18 cellular contexts compared by ENCODE assay signal in genomic region chr22:22940961-22941605, GRCh38. TPM values are rescaled to one million over a fixed set of nuclear protein-coding genes. Genes with fewer than 3 reads are reported as not detected.
DNase-seq lines count a peak whose midpoint lies in the region; ATAC-seq and TF ChIP-seq lines count a peak whose summit lies in the region.
"Had no signal": no experiment of that assay in that cellular context is flagged by ENCODE, and none has a peak within 500 bp of the region (broad histone marks: within the 10 kb centered on the region; RNA-seq: fewer than 3 reads in every experiment).

No MANE protein-coding gene starts in this region.

- H3K4me3 ChIP-seq in left lung, result no peak overlapping the region
- no peak overlapping the region for H3K4me3 ChIP-seq in suprapubic skin

- WGBS in suprapubic skin, result 94% methylated on average over 3 of the region's 6 CpGs

- H3K9me3 ChIP-seq in left lung (no peaks in the 10 kb centered on the region), suprapubic skin (no peaks in the 10 kb centered on the region)

- H3K27me3 ChIP-seq in left lung (peaks cover 0 to 19% of the 10 kb centered on the region in 2 donors), suprapubic skin (peaks cover 6% of the 10 kb centered on the region)

- TF ChIP-seq CTCF in left lung (IDR thresholded peaks at IDR 0.05), result no peak
- TF ChIP-seq CTCF in suprapubic skin (IDR thresholded peaks at IDR 0.05), result no peak

- H3K4me1 ChIP-seq in left lung (no peaks in the 10 kb centered on the region), suprapubic skin (no peaks in the 10 kb centered on the region)

- TF ChIP-seq POLR2A in suprapubic skin (IDR thresholded peaks at IDR 0.05), result no peak

- H3K36me3 ChIP-seq in left lung (no peaks in the 10 kb centered on the region), suprapubic skin (no peaks in the 10 kb centered on the region)

- intact Hi-C loops in left lung (cut with DNase I), result no loop called here

- ATAC-seq in left lung, result no peak
- no peak for ATAC-seq in HG02763 (IDR thresholded peaks at IDR 0.05; ENCODE audit: unreplicated experiment)
- no peak for ATAC-seq in GM18519 (IDR thresholded peaks at IDR 0.05; ENCODE audit: low FRiP score, unreplicated experiment)
- ATAC-seq: CD8-positive, alpha-beta T cell had no signal

- H3K27ac ChIP-seq in left lung (no peak overlapping the region), suprapubic skin (no peak overlapping the region)

- peak; percentile 53 for DNase-seq in activated effector memory CD4-positive, alpha-beta T cell treated with anti-CD3 and anti-CD28 coated beads, Interleukin-2, amount 50 U/mL, for 16 hours
- DNase-seq in activated effector memory CD4-positive, alpha-beta T cell treated with Interleukin-2 at 50 U/mL for 16 hours, result no peak
- DNase-seq in RPMI8226 (peak; percentile 16), left lung (peak; percentile 16 to 20), suprapubic skin (ENCODE audit: low spot score in 2 of 2) (peak; percentile 36 to 44), NOMO-1 treated with DMSO at 0.1 percent for 48 hours (lab: John Stamatoyannopoulos, UW; ENCODE audit: unreplicated experiment) (no peak)
- DNase-seq: ACHN; activated CD4-positive, alpha-beta T cell treated with anti-CD3 and anti-CD28 coated beads, Interleukin-2, amount 10 ng/mL, durations not matched to agents 7 days and 5 days; amygdala; left cardiac atrium; NCI-H2171 treated with DMSO at 0.1 percent for 48 hours; stimulated activated naive CD4-positive, alpha-beta T cell; T-helper 9 cell had no signal

- no peak for TF ChIP-seq EP300 in suprapubic skin (IDR thresholded peaks at IDR 0.05)

RNA-seq across cellular contexts. Expression of gene IGLL5, which starts 53.5 kb away (rescaled TPM):
- total RNA-seq in left lung (10 to 100 TPM in 1 of 2 donors, 1 to 10 TPM in 1; 8.1 to 10.6 TPM), suprapubic skin (not detected)
- total RNA-seq: activated CD4-positive, alpha-beta T cell treated with anti-CD3 and anti-CD28 coated beads, Interleukin-2, amount 10 ng/mL, durations not matched to agents 7 days and 5 days; fibroblast of villous mesenchyme; SK-MEL-5 had no signal

Comparison
In these comparisons a context has a peak if more than half of its experiments do, and no peak if none do; other contexts are left out.
1. DNase-seq: peak in activated effector memory CD4-positive, alpha-beta T cell treated with anti-CD3 and anti-CD28 coated beads, Interleukin-2, amount 50 U/mL, for 16 hours (single experiment), RPMI8226 (single experiment), left lung (2 of 2) and suprapubic skin (2 of 2); none in activated effector memory CD4-positive, alpha-beta T cell treated with Interleukin-2 at 50 U/mL for 16 hours (single experiment) and NOMO-1 treated with DMSO at 0.1 percent for 48 hours (single experiment).
2. RNA of gene IGLL5, which starts 53.5 kb away (total RNA-seq): 8.1 to 10.6 TPM in left lung; not detected in suprapubic skin; every median in the first group is over 4 times any median in the second.